ENCODE assay signal across 8 cellular contexts in the genomic region with DNA sequence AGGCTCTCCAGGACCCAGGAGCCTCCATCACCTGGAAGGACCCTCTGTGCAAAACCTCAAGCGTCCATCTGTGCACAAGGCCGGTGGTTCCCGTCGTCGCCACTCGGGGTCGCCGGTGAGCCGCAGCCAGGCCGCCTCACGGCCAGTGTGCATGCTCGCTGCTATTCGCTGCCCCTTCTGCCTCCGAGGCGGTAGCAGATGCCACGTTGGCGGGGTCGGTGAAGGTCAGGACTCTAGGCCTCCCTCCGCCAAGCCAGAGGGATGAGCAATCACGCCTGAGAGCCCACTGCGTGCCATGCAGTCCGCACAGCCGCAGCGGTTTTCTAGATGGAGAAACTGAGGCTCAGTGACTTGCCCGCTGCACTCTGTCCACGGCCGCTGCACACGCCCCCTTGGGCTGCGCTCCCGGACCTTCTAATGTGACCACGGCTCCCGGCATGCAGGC. TPM values are rescaled to one million over a fixed set of nuclear protein-coding genes. Genes with fewer than 3 reads are reported as not detected.
A peak's percentile ranks its signal among the peaks of the same experiment; 100 is the strongest.
DNase-seq lines count a peak whose midpoint lies in the region; ATAC-seq and TF ChIP-seq lines count a peak whose summit lies in the region.

No MANE protein-coding gene starts in this region.

- no peak overlapping the region for H3K27ac ChIP-seq in hepatocyte

- no peaks in the 10 kb centered on the region for H3K9me3 Mint-ChIP-seq in memory B cell

- H3K4me1 Mint-ChIP-seq in memory B cell, result no peaks in the 10 kb centered on the region

- H3K27me3 ChIP-seq in hepatocyte, result no peaks in the 10 kb centered on the region

- peak; percentile 29; the same call in 1 of the 2 replicates for TF ChIP-seq RAD21 in Ishikawa (IDR thresholded peaks at IDR 0.05; ENCODE audit: low read depth)

- peaks cover 1% of the 10 kb centered on the region for H3K27me3 Mint-ChIP-seq in memory B cell

- no peak overlapping the region for H3K4me3 Mint-ChIP-seq in memory B cell

- H2AFZ ChIP-seq in hepatocyte, result no peak overlapping the region

- no peaks in the 10 kb centered on the region for H3K36me3 Mint-ChIP-seq in memory B cell

- no peaks in the 10 kb centered on the region for H3K4me1 ChIP-seq in hepatocyte (ENCODE audit: insufficient read depth)

- H3K9me3 ChIP-seq in hepatocyte (ENCODE audit: low read depth), result no peaks in the 10 kb centered on the region

- peak; percentile 56 for DNase-seq in EH (ENCODE audit: low read depth)
- DNase-seq in astrocyte of the hippocampus (ENCODE audit: low read depth, low spot score), result peak; percentile 71
- DNase-seq in memory B cell (ENCODE audit: low spot score in 2 of 2), result peak; percentile 44 to 67
- DNase-seq in activated T-cell treated with anti-CD3 and anti-CD28 coated beads, Interleukin-2, amount 50 U/mL, for 1 hour, result no peak
- no peak for DNase-seq in hepatocyte (ENCODE audit: low spot score)
- DNase-seq in KG1 (lab: John Stamatoyannopoulos, UW), result no peak

- no peaks in the 10 kb centered on the region for H3K36me3 ChIP-seq in hepatocyte (replicated peaks; ENCODE audit: insufficient read depth, low read depth)

- H3K4me3 ChIP-seq in hepatocyte, result no peak overlapping the region

- TF ChIP-seq CTCF in hepatocyte (IDR thresholded peaks at IDR 0.05; ENCODE audit: poor library complexity), result no peak

- no peaks in the 10 kb centered on the region for H3K9me2 ChIP-seq in hepatocyte (replicated peaks; ENCODE audit: insufficient read depth)

- no peak overlapping the region for H3K4me2 ChIP-seq in hepatocyte

- ATAC-seq in memory B cell (ENCODE audit: low read depth) (peak; percentile 77), GM18873 (IDR thresholded peaks at IDR 0.05; ENCODE audit: low FRiP score, unreplicated experiment) (no peak)

- H3K79me2 ChIP-seq in hepatocyte, result no peaks in the 10 kb centered on the region

- no peak overlapping the region for H3K27ac Mint-ChIP-seq in memory B cell

- TF ChIP-seq EP300 in Ishikawa (IDR thresholded peaks at IDR 0.05; ENCODE audit: borderline replicate concordance), result no peak

- WGBS in hepatocyte (ENCODE audit: low lambda C conversion rate, missing lambda C conversion rate), result no CpG with 5 or more reads among the region's 32 CpGs

- H4K20me1 ChIP-seq in hepatocyte (ENCODE audit: insufficient read depth, poor library complexity, severe bottlenecking), result no peaks in the 10 kb centered on the region

TF ChIP-seq in Ishikawa, 13 proteins besides CTCF, POLR2A, EP300 and RAD21:
- TF ChIP-seq, protein P1, sequence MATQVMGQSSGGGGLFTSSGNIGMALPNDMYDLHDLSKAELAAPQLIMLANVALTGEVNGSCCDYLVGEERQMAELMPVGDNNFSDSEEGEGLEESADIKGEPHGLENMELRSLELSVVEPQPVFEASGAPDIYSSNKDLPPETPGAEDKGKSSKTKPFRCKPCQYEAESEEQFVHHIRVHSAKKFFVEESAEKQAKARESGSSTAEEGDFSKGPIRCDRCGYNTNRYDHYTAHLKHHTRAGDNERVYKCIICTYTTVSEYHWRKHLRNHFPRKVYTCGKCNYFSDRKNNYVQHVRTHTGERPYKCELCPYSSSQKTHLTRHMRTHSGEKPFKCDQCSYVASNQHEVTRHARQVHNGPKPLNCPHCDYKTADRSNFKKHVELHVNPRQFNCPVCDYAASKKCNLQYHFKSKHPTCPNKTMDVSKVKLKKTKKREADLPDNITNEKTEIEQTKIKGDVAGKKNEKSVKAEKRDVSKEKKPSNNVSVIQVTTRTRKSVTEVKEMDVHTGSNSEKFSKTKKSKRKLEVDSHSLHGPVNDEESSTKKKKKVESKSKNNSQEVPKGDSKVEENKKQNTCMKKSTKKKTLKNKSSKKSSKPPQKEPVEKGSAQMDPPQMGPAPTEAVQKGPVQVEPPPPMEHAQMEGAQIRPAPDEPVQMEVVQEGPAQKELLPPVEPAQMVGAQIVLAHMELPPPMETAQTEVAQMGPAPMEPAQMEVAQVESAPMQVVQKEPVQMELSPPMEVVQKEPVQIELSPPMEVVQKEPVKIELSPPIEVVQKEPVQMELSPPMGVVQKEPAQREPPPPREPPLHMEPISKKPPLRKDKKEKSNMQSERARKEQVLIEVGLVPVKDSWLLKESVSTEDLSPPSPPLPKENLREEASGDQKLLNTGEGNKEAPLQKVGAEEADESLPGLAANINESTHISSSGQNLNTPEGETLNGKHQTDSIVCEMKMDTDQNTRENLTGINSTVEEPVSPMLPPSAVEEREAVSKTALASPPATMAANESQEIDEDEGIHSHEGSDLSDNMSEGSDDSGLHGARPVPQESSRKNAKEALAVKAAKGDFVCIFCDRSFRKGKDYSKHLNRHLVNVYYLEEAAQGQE (IDR thresholded peaks at IDR 0.05; ENCODE audit: low read depth), result no peak
- TF ChIP-seq EGR1 (IDR thresholded peaks at IDR 0.05) (no peak), NFIC (IDR thresholded peaks at IDR 0.05) (no peak), CEBPB (IDR thresholded peaks at IDR 0.05) (no peak), TAF1 (IDR thresholded peaks at IDR 0.05; ENCODE audit: low read depth) (no peak), CREB1 (IDR thresholded peaks at IDR 0.05; ENCODE audit: low read depth) (no peak)
- TF ChIP-seq, protein P2, sequence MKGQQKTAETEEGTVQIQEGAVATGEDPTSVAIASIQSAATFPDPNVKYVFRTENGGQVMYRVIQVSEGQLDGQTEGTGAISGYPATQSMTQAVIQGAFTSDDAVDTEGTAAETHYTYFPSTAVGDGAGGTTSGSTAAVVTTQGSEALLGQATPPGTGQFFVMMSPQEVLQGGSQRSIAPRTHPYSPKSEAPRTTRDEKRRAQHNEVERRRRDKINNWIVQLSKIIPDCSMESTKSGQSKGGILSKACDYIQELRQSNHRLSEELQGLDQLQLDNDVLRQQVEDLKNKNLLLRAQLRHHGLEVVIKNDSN (IDR thresholded peaks at IDR 0.05), result no peak

RNA-seq across cellular contexts. Expression of a gene that starts 5.7 kb away (rescaled TPM):
- 16.8 and 25.8 TPM in 2 replicates for total RNA-seq in hepatocyte
- polyA plus RNA-seq in hepatocyte, result 90.6 and 159 TPM in 2 replicates

RNA-seq across cellular contexts. Expression of a gene that starts 27.1 kb away (rescaled TPM):
- total RNA-seq in hepatocyte, result 0.03 TPM in 1 of 2 replicates, not detected in the other
- 1.1 and 1.5 TPM in 2 replicates for polyA plus RNA-seq in hepatocyte

RNA-seq across cellular contexts. Expression of a gene that starts 54.5 kb away (rescaled TPM):
- total RNA-seq in hepatocyte, result 7.6 TPM in 2 replicates
- 22.2 and 23.1 TPM in 2 replicates for polyA plus RNA-seq in hepatocyte

Comparison
In these comparisons a context has a peak if more than half of its experiments do, and no peak if none do; other contexts are left out.
1. DNase-seq: peak in EH (single experiment), astrocyte of the hippocampus (single experiment) and memory B cell (2 of 2); none in activated T-cell treated with anti-CD3 and anti-CD28 coated beads, Interleukin-2, amount 50 U/mL, for 1 hour (single experiment), hepatocyte (single experiment) and KG1 (single experiment).